ENCODE assay signal across 3 cellular contexts in genomic region chr16:27789150-27789549, GRCh38.
TF ChIP-seq lines count a peak whose summit lies in the region.

No MANE protein-coding gene starts in this region.

TF ChIP-seq in HepG2, 621 proteins besides CTCF, POLR2A, EP300 and RAD21:
- TF ChIP-seq PLRG1 (conservative IDR thresholded peaks at IDR 0.05): no peak
- TF ChIP-seq RAD51 (IDR thresholded peaks at IDR 0.05; ENCODE audit: borderline replicate concordance): peak; percentile 3; the same call in 1 of the 2 replicates
- TF ChIP-seq ZNF737 (CRISPR knock-in tag; IDR thresholded peaks at IDR 0.05; ENCODE audit: borderline replicate concordance): no peak
- 0 out of 2 replicates have a peak, but pooled peaks have one; percentile 8 for TF ChIP-seq NBN (conservative IDR thresholded peaks at IDR 0.05)
- TF ChIP-seq ZNF282 (IDR thresholded peaks at IDR 0.05; ENCODE audit: partially characterized antibody): peak; percentile 51

TF ChIP-seq in HEK293, 187 proteins besides CTCF, POLR2A, EP300 and RAD21:
- TF ChIP-seq ZEB2 (tag by site-specific recombination; IDR thresholded peaks at IDR 0.05) (no peak), ZNF366 (tag by site-specific recombination; conservative IDR thresholded peaks at IDR 0.05) (peak; percentile 90)

TF ChIP-seq in H1, 55 proteins besides CTCF, POLR2A, EP300 and RAD21:
- TF ChIP-seq CREB1 (IDR thresholded peaks at IDR 0.05) (no peak), E2F6 (IDR thresholded peaks at IDR 0.05) (no peak), TCF12 (IDR thresholded peaks at IDR 0.05; ENCODE audit: low read depth, low read length) (no peak)
